9 cellular contexts compared by ENCODE assay signal in the genomic region with DNA sequence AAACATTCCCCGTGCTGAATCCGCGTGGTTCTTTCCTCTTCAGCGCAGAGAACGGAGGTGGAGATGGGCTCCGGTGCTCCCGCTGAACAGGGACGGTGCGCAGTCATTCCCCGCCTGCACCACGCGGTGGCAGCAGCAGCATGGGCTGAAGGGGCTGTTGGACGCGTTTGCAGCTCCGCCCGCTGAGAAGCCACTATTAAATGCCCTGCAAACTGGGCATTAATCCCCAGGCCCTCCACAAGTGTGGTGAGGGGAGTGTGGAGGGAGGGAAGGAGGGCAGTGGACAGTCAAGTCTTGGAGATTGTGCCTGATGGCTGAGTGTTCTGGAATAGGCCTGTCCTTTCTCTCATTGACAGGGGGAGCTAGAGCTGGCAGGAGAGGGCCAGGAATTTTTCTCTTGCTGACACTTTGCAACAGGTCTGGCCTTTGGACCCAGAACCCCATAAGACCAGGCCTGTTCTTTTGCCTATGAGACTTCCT.
DNase-seq lines count a peak whose midpoint lies in the region; ATAC-seq, FAIRE-seq and TF ChIP-seq lines count a peak whose summit lies in the region.
"Had no signal": no experiment of that assay in that cellular context is flagged by ENCODE, and none has a peak within 500 bp of the region (broad histone marks: within the 10 kb centered on the region; RNA-seq: fewer than 3 reads in every experiment).

No MANE protein-coding gene starts in this region.

- DNase-seq in GM03348 (ENCODE audit: low spot score) (peak; percentile 89), H54 (ENCODE audit: insufficient read length, low spot score) (peak; percentile 83), SKM-1 treated with dmso at 0.1 percent for 144 hours (lab: John Stamatoyannopoulos, UW; ENCODE audit: unreplicated experiment) (peak; percentile 59), heart left ventricle (peak; percentile 73 to 88 (median 78)), posterior vena cava (ENCODE audit: low spot score) (peak; percentile 95), uterus (peak; percentile 85 to 91)
- peak; percentile 74 for DNase-seq in activated naive CD8-positive, alpha-beta T cell treated with anti-CD3 and anti-CD28 coated beads for 36 hours

- H3K4me1 ChIP-seq in heart left ventricle (peaks cover 0 to 13% (median 5%) of the 10 kb centered on the region in 12 donors), uterus (no peaks in the 10 kb centered on the region)

- TF ChIP-seq CTCF in LNCAP (IDR thresholded peaks at IDR 0.05) (peak; percentile 99), heart left ventricle (IDR thresholded peaks at IDR 0.05) (peak; percentile 92 to 98 (median 96)), uterus (IDR thresholded peaks at IDR 0.05) (peak; percentile 91 to 98 (median 96))

- no peaks in the 10 kb centered on the region for H3K36me3 Mint-ChIP-seq in activated naive CD8-positive, alpha-beta T cell treated with anti-CD3 and anti-CD28 coated beads for 36 hours

- H3K36me3 ChIP-seq in heart left ventricle (no peaks in the 10 kb centered on the region), uterus (no peaks in the 10 kb centered on the region)

- FAIRE-seq in H54 (lab: Jason Lieb, UNC), result peak; percentile 15

- H3K9me3 ChIP-seq in heart left ventricle (no peaks in the 10 kb centered on the region), uterus (no peaks in the 10 kb centered on the region)

- intact Hi-C loops in heart left ventricle (cut with DNase I), result loop anchor here (1.0 to 10.0 kb wide), 14 partner anchors 34 to 934 kb away; no protein-coding TSS in a partner anchor
- intact Hi-C loops in posterior vena cava (cut with DNase I), result loop anchor here (5.0 to 10.0 kb wide), 2 partner anchors 889 to 902 kb away; no protein-coding TSS in a partner anchor
- intact Hi-C loops in uterus (cut with DNase I; ENCODE audit: low total_unique reads), result loop anchor here (10.0 kb wide), 1 partner anchor 892 kb away; no protein-coding TSS in a partner anchor

- no peaks in the 10 kb centered on the region for H3K9me3 Mint-ChIP-seq in activated naive CD8-positive, alpha-beta T cell treated with anti-CD3 and anti-CD28 coated beads for 36 hours
- H3K9me3 Mint-ChIP-seq: stimulated activated naive CD8-positive, alpha-beta T cell treated with anti-CD3 and anti-CD28 coated beads, Interleukin-15, Interleukin-2, amounts not matched to agents 100 ng/mL and 50 ng/mL, for 24 hours had no signal

- H3K4me3 ChIP-seq in heart left ventricle (peak overlapping the region in 9 of 12 donors; percentile 8 to 34 (median 26)), uterus (peak overlapping the region; percentile 24 to 45)

- peak; percentile 70 to 92 (median 90) for ATAC-seq in heart left ventricle

- H3K4me1 Mint-ChIP-seq in activated naive CD8-positive, alpha-beta T cell treated with anti-CD3 and anti-CD28 coated beads for 36 hours, result peaks cover 11% of the 10 kb centered on the region

- WGBS in heart left ventricle, 4 donors, result 0 to 1% (median 1%) methylated on average over 12 to 16 of the region's 16 CpGs

- peaks cover 41% of the 10 kb centered on the region for H3K27me3 Mint-ChIP-seq in activated naive CD8-positive, alpha-beta T cell treated with anti-CD3 and anti-CD28 coated beads for 36 hours

- no peak overlapping the region for H3K27ac Mint-ChIP-seq in activated naive CD8-positive, alpha-beta T cell treated with anti-CD3 and anti-CD28 coated beads for 36 hours
- H3K27ac Mint-ChIP-seq: stimulated activated naive CD8-positive, alpha-beta T cell treated with anti-CD3 and anti-CD28 coated beads, Interleukin-15, Interleukin-2, amounts not matched to agents 100 ng/mL and 50 ng/mL, for 24 hours had no signal

- H3K27ac ChIP-seq in heart left ventricle, result peak overlapping the region in 1 of 12 donors; percentile 34
- H3K27ac ChIP-seq in uterus, result peak overlapping the region; percentile 67 to 71

- H3K4me3 Mint-ChIP-seq in activated naive CD8-positive, alpha-beta T cell treated with anti-CD3 and anti-CD28 coated beads for 36 hours, result no peak overlapping the region
- H3K4me3 Mint-ChIP-seq: stimulated activated naive CD8-positive, alpha-beta T cell treated with anti-CD3 and anti-CD28 coated beads, Interleukin-15, Interleukin-2, amounts not matched to agents 100 ng/mL and 50 ng/mL, for 24 hours had no signal

- H3K27me3 ChIP-seq in heart left ventricle, result peaks cover 0 to 18% (median 9%) of the 10 kb centered on the region in 9 donors
- no peaks in the 10 kb centered on the region for H3K27me3 ChIP-seq in uterus

- TF ChIP-seq POLR2A in H54 (IDR thresholded peaks at IDR 0.05; ENCODE audit: low read depth, low read length) (no peak), heart left ventricle (IDR thresholded peaks at IDR 0.05) (no peak), uterus (IDR thresholded peaks at IDR 0.05) (no peak)
